In genomic region chr17:80878876-80879722, GRCh38 we compare ENCODE assay signal across 19 cellular contexts.
DNase-seq lines count a peak whose midpoint lies in the region; ATAC-seq and TF ChIP-seq lines count a peak whose summit lies in the region.
"Had no signal": no experiment of that assay in that cellular context is flagged by ENCODE, and none has a peak within 500 bp of the region (broad histone marks: within the 10 kb centered on the region; RNA-seq: fewer than 3 reads in every experiment).

No MANE protein-coding gene starts in this region.

- H3K27ac Mint-ChIP-seq in activated CD8-positive, alpha-beta memory T cell treated with anti-CD3 and anti-CD28 coated beads, Interleukin-2, amount 10 ng/mL, durations not matched to agents 7 days and 5 days: peak overlapping the region; percentile 71
- peak overlapping the region; percentile 74 for H3K27ac Mint-ChIP-seq in GM23338
- H3K27ac Mint-ChIP-seq in activated T-helper 2 cell treated with anti-CD3 and anti-CD28 coated beads, Interferon-gamma antibody, Interleukin-2, Interleukin-4, amounts not matched to agents 10 μg/mL and 5 μg/mL and 100 μg/mL, durations not matched to agents 14 hours and 24 hours and 36 hours: peak overlapping the region; percentile 44

- H3F3A ChIP-seq in GM23338 (replicated peaks; ENCODE audit: low read depth): no peaks in the 10 kb centered on the region

- H3K27me3 ChIP-seq in GM23338 (ENCODE audit: insufficient read depth): no peaks in the 10 kb centered on the region
- H3K27me3 ChIP-seq: foreskin keratinocyte, neutrophil, upper lobe of left lung had no signal

- intact Hi-C loops in activated T-helper 2 cell treated with anti-CD3 and anti-CD28 coated beads, Interferon-gamma antibody, Interleukin-2, Interleukin-4, amounts not matched to agents 10 μg/mL and 5 μg/mL and 100 μg/mL, durations not matched to agents 14 hours and 24 hours and 36 hours (cut with micrococcal nuclease): loop anchor here (5.0 kb wide), 2 partner anchors 58 to 232 kb away; no protein-coding TSS in a partner anchor
- intact Hi-C loops in mucosa of descending colon (cut with DNase I, micrococcal nuclease): no loop called here

- no peak overlapping the region for H3K27ac ChIP-seq in GM23338 (ENCODE audit: low read depth)
- H3K27ac ChIP-seq: epithelial cell of prostate, foreskin keratinocyte, neutrophil, upper lobe of left lung had no signal

- no peaks in the 10 kb centered on the region for H3K27me3 Mint-ChIP-seq in activated CD8-positive, alpha-beta memory T cell treated with anti-CD3 and anti-CD28 coated beads, Interleukin-2, amount 10 ng/mL, durations not matched to agents 7 days and 5 days
- peaks cover 18% of the 10 kb centered on the region for H3K27me3 Mint-ChIP-seq in GM23338 (ENCODE audit: insufficient read depth, low read depth, poor library complexity)
- H3K27me3 Mint-ChIP-seq in activated T-helper 2 cell treated with anti-CD3 and anti-CD28 coated beads, Interferon-gamma antibody, Interleukin-2, Interleukin-4, amounts not matched to agents 10 μg/mL and 5 μg/mL and 100 μg/mL, durations not matched to agents 14 hours and 24 hours and 36 hours (ENCODE audit: low read depth): no peaks in the 10 kb centered on the region
- H3K27me3 Mint-ChIP-seq: CD4-positive, alpha-beta T cell had no signal

- H3K9me3 Mint-ChIP-seq in activated CD8-positive, alpha-beta memory T cell treated with anti-CD3 and anti-CD28 coated beads, Interleukin-2, amount 10 ng/mL, durations not matched to agents 7 days and 5 days (ENCODE audit: low read depth): no peaks in the 10 kb centered on the region
- no peaks in the 10 kb centered on the region for H3K9me3 Mint-ChIP-seq in GM23338
- H3K9me3 Mint-ChIP-seq in activated T-helper 2 cell treated with anti-CD3 and anti-CD28 coated beads, Interferon-gamma antibody, Interleukin-2, Interleukin-4, amounts not matched to agents 10 μg/mL and 5 μg/mL and 100 μg/mL, durations not matched to agents 14 hours and 24 hours and 36 hours: no peaks in the 10 kb centered on the region
- H3K9me3 Mint-ChIP-seq: CD4-positive, alpha-beta T cell had no signal

- H3K9me3 ChIP-seq in mucosa of descending colon: no peaks in the 10 kb centered on the region
- H3K9me3 ChIP-seq: neutrophil, upper lobe of left lung had no signal

- H3K36me3 ChIP-seq in GM23338 (ENCODE audit: insufficient read depth) (peaks cover 12% of the 10 kb centered on the region), mucosa of descending colon (ENCODE audit: low read depth) (no peaks in the 10 kb centered on the region)
- H3K36me3 ChIP-seq: neutrophil had no signal

- no peak overlapping the region for H2AFZ ChIP-seq in GM23338

- no peaks in the 10 kb centered on the region for H3K4me1 ChIP-seq in GM23338 (ENCODE audit: insufficient read depth)
- no peaks in the 10 kb centered on the region for H3K4me1 ChIP-seq in mucosa of descending colon (ENCODE audit: low read depth)
- H3K4me1 ChIP-seq: foreskin keratinocyte, upper lobe of left lung had no signal

- H3K79me2 ChIP-seq in GM23338 (replicated peaks; ENCODE audit: insufficient read depth): no peaks in the 10 kb centered on the region

- peaks cover 59% of the 10 kb centered on the region for H3K4me1 Mint-ChIP-seq in activated CD8-positive, alpha-beta memory T cell treated with anti-CD3 and anti-CD28 coated beads, Interleukin-2, amount 10 ng/mL, durations not matched to agents 7 days and 5 days
- H3K4me1 Mint-ChIP-seq in GM23338: peaks cover 30% of the 10 kb centered on the region
- peaks cover 41% of the 10 kb centered on the region for H3K4me1 Mint-ChIP-seq in activated T-helper 2 cell treated with anti-CD3 and anti-CD28 coated beads, Interferon-gamma antibody, Interleukin-2, Interleukin-4, amounts not matched to agents 10 μg/mL and 5 μg/mL and 100 μg/mL, durations not matched to agents 14 hours and 24 hours and 36 hours (ENCODE audit: low read depth)

- H3K9me2 ChIP-seq in GM23338 (ENCODE audit: insufficient read depth): no peaks in the 10 kb centered on the region

- H4K20me1 ChIP-seq in GM23338 (replicated peaks; ENCODE audit: insufficient read depth): no peaks in the 10 kb centered on the region

- no peak overlapping the region for H3K4me3 Mint-ChIP-seq in activated CD8-positive, alpha-beta memory T cell treated with anti-CD3 and anti-CD28 coated beads, Interleukin-2, amount 10 ng/mL, durations not matched to agents 7 days and 5 days
- no peak overlapping the region for H3K4me3 Mint-ChIP-seq in GM23338
- peak overlapping the region; percentile 3 for H3K4me3 Mint-ChIP-seq in activated T-helper 2 cell treated with anti-CD3 and anti-CD28 coated beads, Interferon-gamma antibody, Interleukin-2, Interleukin-4, amounts not matched to agents 10 μg/mL and 5 μg/mL and 100 μg/mL, durations not matched to agents 14 hours and 24 hours and 36 hours (ENCODE audit: low read depth)
- H3K4me3 Mint-ChIP-seq: CD4-positive, alpha-beta T cell had no signal

- TF ChIP-seq CTCF in GM23338 (conservative IDR thresholded peaks at IDR 0.05; ENCODE audit: low read depth in 2 of 2) (no peak), mucosa of descending colon (IDR thresholded peaks at IDR 0.05) (no peak), GM10266 (IDR thresholded peaks at IDR 0.05; ENCODE audit: control insufficient read depth, insufficient read depth, low read depth, missing control alignments) (no peak)

- H3K4me2 ChIP-seq in GM23338: no peak overlapping the region

- H3K36me3 Mint-ChIP-seq in activated CD8-positive, alpha-beta memory T cell treated with anti-CD3 and anti-CD28 coated beads, Interleukin-2, amount 10 ng/mL, durations not matched to agents 7 days and 5 days: peaks cover 57% of the 10 kb centered on the region
- peaks cover 15% of the 10 kb centered on the region; the same call in 2 of the 3 replicates for H3K36me3 Mint-ChIP-seq in GM23338 (ENCODE audit: low read depth)
- peaks cover 68% of the 10 kb centered on the region for H3K36me3 Mint-ChIP-seq in activated T-helper 2 cell treated with anti-CD3 and anti-CD28 coated beads, Interferon-gamma antibody, Interleukin-2, Interleukin-4, amounts not matched to agents 10 μg/mL and 5 μg/mL and 100 μg/mL, durations not matched to agents 14 hours and 24 hours and 36 hours (ENCODE audit: low read depth)

- no peak for ATAC-seq in activated CD8-positive, alpha-beta memory T cell treated with anti-CD3 and anti-CD28 coated beads, Interleukin-2, amount 10 ng/mL, durations not matched to agents 7 days and 5 days
- peak; percentile 39 for ATAC-seq in GM23338
- no peak for ATAC-seq in mucosa of descending colon
- no peak for ATAC-seq in HG03196 (IDR thresholded peaks at IDR 0.05; ENCODE audit: unreplicated experiment)
- no peak for ATAC-seq in HG03045 (IDR thresholded peaks at IDR 0.05; ENCODE audit: unreplicated experiment)
- ATAC-seq: foreskin keratinocyte had no signal

- DNase-seq in activated CD8-positive, alpha-beta memory T cell treated with anti-CD3 and anti-CD28 coated beads, Interleukin-2, amount 10 ng/mL, durations not matched to agents 7 days and 5 days: no peak
- no peak for DNase-seq in activated CD8-positive, alpha-beta memory T cell treated with anti-CD3 and anti-CD28 coated beads, Interleukin-2, amount 50 U/mL, for 48 hours
- no peak for DNase-seq in GM23338 (ENCODE audit: low spot score)
- no peak for DNase-seq in activated T-helper 2 cell treated with anti-CD3 and anti-CD28 coated beads, Interferon-gamma antibody, Interleukin-2, Interleukin-4, amounts not matched to agents 10 μg/mL and 5 μg/mL and 100 μg/mL, durations not matched to agents 14 hours and 24 hours and 36 hours (ENCODE audit: low spot score)
- DNase-seq in mucosa of descending colon: peak in 2 of 3 donors; percentile 11 to 27
- no peak for DNase-seq in GM10266 (ENCODE audit: extremely low spot score)
- DNase-seq: CD4-positive, alpha-beta T cell; dermis blood vessel endothelial cell; DMS53; foreskin keratinocyte; kidney glomerular epithelial cell; NCI-H1436 treated with DMSO at 0.1 percent for 48 hours; NCI-H82; stimulated activated naive CD4-positive, alpha-beta T cell treated with Interleukin-2 at 50 U/mL for 16 hours; upper lobe of left lung had no signal

- no peak overlapping the region for H3K4me3 ChIP-seq in GM23338
- H3K4me3 ChIP-seq in mucosa of descending colon: no peak overlapping the region
- H3K4me3 ChIP-seq: upper lobe of left lung had no signal

- CTCF ChIA-PET in activated CD8-positive, alpha-beta memory T cell treated with anti-CD3 and anti-CD28 coated beads, Interleukin-2, amount 10 ng/mL, durations not matched to agents 7 days and 5 days (lab: Charles Lee): interaction anchor here (1.9 to 2.8 kb wide), 2 partner anchors 11 to 19 kb away, joined by 11 to 19 read pairs; no protein-coding TSS in a partner anchor

TF ChIP-seq in GM23338, 12 proteins besides CTCF, POLR2A, EP300 and RAD21 (continues in another document):
- TF ChIP-seq ZNF331 (CRISPR knock-in tag; IDR thresholded peaks at IDR 0.05; ENCODE audit: low read depth) (no peak), STAT1 (IDR thresholded peaks at IDR 0.05; ENCODE audit: unreplicated experiment) (no peak), ETS1 (IDR thresholded peaks at IDR 0.05) (no peak), CREB1 (CRISPR knock-in tag; IDR thresholded peaks at IDR 0.05; ENCODE audit: low read depth) (no peak), EZH2phosphoT487 (IDR thresholded peaks at IDR 0.05; ENCODE audit: unreplicated experiment) (no peak)

Comparison
In these comparisons a context has a peak if more than half of its experiments do, and no peak if none do; other contexts are left out.
1. DNase-seq: peak in mucosa of descending colon (2 of 3); none in activated CD8-positive, alpha-beta memory T cell treated with anti-CD3 and anti-CD28 coated beads, Interleukin-2, amount 10 ng/mL, durations not matched to agents 7 days and 5 days (single experiment), activated CD8-positive, alpha-beta memory T cell treated with anti-CD3 and anti-CD28 coated beads, Interleukin-2, amount 50 U/mL, for 48 hours (single experiment), GM23338 (single experiment), activated T-helper 2 cell treated with anti-CD3 and anti-CD28 coated beads, Interferon-gamma antibody, Interleukin-2, Interleukin-4, amounts not matched to agents 10 μg/mL and 5 μg/mL and 100 μg/mL, durations not matched to agents 14 hours and 24 hours and 36 hours (single experiment) and GM10266 (single experiment).
2. Peak in every context shown above with its lines, with median percentiles within 50 percentile points of each other: H3K27ac Mint-ChIP-seq.